ENCODE assay signal across 20 cellular contexts in the genomic region with DNA sequence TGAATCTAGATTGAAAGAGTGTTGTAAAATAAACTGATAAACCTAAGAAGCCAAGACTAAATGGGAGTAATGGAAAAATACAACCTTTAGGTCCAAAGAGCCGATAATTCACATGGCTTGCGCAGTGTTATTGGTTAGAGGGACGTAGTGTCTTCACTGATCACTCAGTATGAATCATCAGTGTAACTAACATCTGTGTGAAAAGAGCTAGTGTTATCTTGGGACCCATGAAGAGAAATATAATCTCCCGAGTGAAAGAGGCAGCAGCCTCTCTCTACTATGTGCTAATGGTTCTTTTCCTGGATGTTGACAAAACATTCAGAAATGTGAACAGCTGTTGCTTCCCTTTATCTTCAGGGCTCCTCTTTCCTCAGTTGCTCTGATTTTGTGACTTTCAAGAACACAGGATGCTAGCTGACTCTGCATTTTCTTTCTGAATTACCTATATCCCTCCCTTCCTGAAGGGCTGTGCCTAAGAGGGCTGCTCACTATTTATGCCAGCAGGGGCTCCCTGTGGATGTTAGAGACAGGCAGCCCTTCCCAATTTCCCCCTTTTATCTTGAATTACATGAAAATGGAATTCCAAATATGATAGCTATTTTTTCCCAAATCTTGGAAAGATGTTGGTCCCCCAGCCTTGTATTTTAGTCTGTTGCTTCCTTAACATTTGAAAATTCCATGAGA.
"Had no signal": no experiment of that assay in that cellular context is flagged by ENCODE, and none has a peak within 500 bp of the region (broad histone marks: within the 10 kb centered on the region; RNA-seq: fewer than 3 reads in every experiment).

No MANE protein-coding gene starts in this region.

- H3K9me3 Mint-ChIP-seq: activated T-cell treated with anti-CD3 and anti-CD28 coated beads, Interleukin-2, amount 50 U/mL, for 24 hours had no signal

- H3K27me3 Mint-ChIP-seq: activated T-cell treated with anti-CD3 and anti-CD28 coated beads, Interleukin-2, amount 50 U/mL, for 24 hours; activated T-helper 17 cell treated with anti-CD3 and anti-CD28 coated beads, Interleukin-2, amount 50 U/mL, for 72 hours; brain; natural killer cell treated with Interleukin-12 subunit alpha and Interleukin-12 subunit beta and Interleukin-15 and Interleukin-18, amount 100 ng/mL, for 72 hours had no signal

- H3K27ac Mint-ChIP-seq: activated CD4-positive, alpha-beta T cell treated with anti-CD3 and anti-CD28 coated beads for 36 hours; activated naive CD4-positive, alpha-beta T cell treated with anti-CD3 and anti-CD28 coated beads, Interleukin-2, amount 50 U/mL, for 72 hours; activated T-cell treated with anti-CD3 and anti-CD28 coated beads, Interleukin-2, amount 50 U/mL, for 24 hours; activated T-helper 17 cell treated with anti-CD3 and anti-CD28 coated beads, Interleukin-2, amount 50 U/mL, for 72 hours; brain; natural killer cell treated with Interleukin-12 subunit alpha and Interleukin-12 subunit beta and Interleukin-15 and Interleukin-18, amount 100 ng/mL, for 72 hours had no signal

- H3K4me1 Mint-ChIP-seq: activated CD4-positive, alpha-beta T cell treated with anti-CD3 and anti-CD28 coated beads for 36 hours; activated T-helper 17 cell treated with anti-CD3 and anti-CD28 coated beads, Interleukin-2, amount 50 U/mL, for 72 hours had no signal

- H3K9me3 ChIP-seq: left ventricle myocardium inferior, neutrophil, ovary, prostate gland, tibial artery had no signal

- H3K27me3 ChIP-seq: neutrophil, ovary had no signal

- DNase-seq: activated CD4-positive, alpha-beta T cell treated with anti-CD3 and anti-CD28 coated beads for 36 hours; activated CD4-positive, alpha-beta T cell treated with anti-CD3 and anti-CD28 coated beads, Interleukin-2, amount 50 U/mL, for 4 hours; activated CD8-positive, alpha-beta memory T cell treated with anti-CD3 and anti-CD28 coated beads for 24 hours; activated CD8-positive, alpha-beta memory T cell treated with anti-CD3 and anti-CD28 coated beads, Interleukin-2, amount 50 U/mL, for 4 hours; activated T-cell treated with anti-CD3 and anti-CD28 coated beads, Interleukin-2, amount 50 U/mL, for 24 hours; aorta; kidney glomerular epithelial cell; left ventricle myocardium inferior; mammary epithelial cell; ovary; stimulated activated CD4-positive, alpha-beta T cell treated with anti-CD3 and anti-CD28 coated beads, Interleukin-4, amount 100 ng/mL, for 4 hours; stimulated activated naive CD8-positive, alpha-beta T cell treated with anti-CD3 and anti-CD28 coated beads, Interleukin-15, Interleukin-2, amounts not matched to agents 100 U/mL and 50 U/mL, for 24 hours; substantia nigra; tibial artery had no signal

- H3K4me3 ChIP-seq: left ventricle myocardium inferior, ovary, prostate gland, tibial artery had no signal

- H3K4me3 Mint-ChIP-seq: activated CD4-positive, alpha-beta T cell treated with anti-CD3 and anti-CD28 coated beads for 36 hours; activated T-cell treated with anti-CD3 and anti-CD28 coated beads, Interleukin-2, amount 50 U/mL, for 24 hours; activated T-helper 17 cell treated with anti-CD3 and anti-CD28 coated beads, Interleukin-2, amount 50 U/mL, for 72 hours; brain; natural killer cell treated with Interleukin-12 subunit alpha and Interleukin-12 subunit beta and Interleukin-15 and Interleukin-18, amount 100 ng/mL, for 72 hours had no signal

- H3K27ac ChIP-seq: left ventricle myocardium inferior, neutrophil, ovary, prostate gland, tibial artery had no signal

- H3K4me1 ChIP-seq: left ventricle myocardium inferior, prostate gland, tibial artery had no signal

- ATAC-seq: activated CD4-positive, alpha-beta T cell treated with anti-CD3 and anti-CD28 coated beads for 36 hours; activated naive CD4-positive, alpha-beta T cell treated with anti-CD3 and anti-CD28 coated beads, Interleukin-2, amount 50 U/mL, for 72 hours; activated T-helper 17 cell treated with anti-CD3 and anti-CD28 coated beads, Interleukin-2, amount 50 U/mL, for 72 hours; natural killer cell treated with Interleukin-12 subunit alpha and Interleukin-12 subunit beta and Interleukin-15 and Interleukin-18, amount 100 ng/mL, for 72 hours; stimulated activated naive CD8-positive, alpha-beta T cell treated with anti-CD3 and anti-CD28 coated beads, Interleukin-15, Interleukin-2, amounts not matched to agents 100 U/mL and 50 U/mL, for 24 hours had no signal

- H3K36me3 ChIP-seq: left ventricle myocardium inferior, neutrophil, ovary, prostate gland, tibial artery had no signal

- H3K36me3 Mint-ChIP-seq: brain; natural killer cell treated with Interleukin-12 subunit alpha and Interleukin-12 subunit beta and Interleukin-15 and Interleukin-18, amount 100 ng/mL, for 72 hours had no signal
